Comparison of ENCODE assay signal across 26 cellular contexts in genomic region chr20:15076785-15077184, GRCh38.
"Had no signal": no experiment of that assay in that cellular context is flagged by ENCODE, and none has a peak within 500 bp of the region (broad histone marks: within the 10 kb centered on the region; RNA-seq: fewer than 3 reads in every experiment).

No MANE protein-coding gene starts in this region.

- H3K4me1 ChIP-seq: esophagus squamous epithelium, left lung, lower lobe of right lung, right atrium auricular region, spleen had no signal

- H3K9me3 Mint-ChIP-seq: activated CD4-positive, alpha-beta memory T cell treated with anti-CD3 and anti-CD28 coated beads for 36 hours; activated CD4-positive, alpha-beta T cell treated with anti-CD3 and anti-CD28 coated beads, Interleukin-2, amount 10 ng/mL, durations not matched to agents 24 days and 14 days; central memory CD8-positive, alpha-beta T cell; dendritic cell treated with granulocyte-macrophage colony-stimulating factor and Interleukin-4, amounts not matched to agents 40 ng/mL and 50 ng/mL, for 4 days; endodermal cell; neural progenitor cell; T-helper 1 cell treated with Interleukin-12 subunit alpha and Interleukin-12 subunit beta and Interleukin-4 antibody, amounts not matched to agents 30 μg/mL and 1 μg/mL, for 36 hours had no signal

- H3K4me3 ChIP-seq: esophagus squamous epithelium, left lung, lower lobe of right lung, neural progenitor cell, right atrium auricular region, spleen, tibial nerve had no signal

- H3K27me3 Mint-ChIP-seq: activated CD4-positive, alpha-beta memory T cell treated with anti-CD3 and anti-CD28 coated beads for 36 hours; activated CD4-positive, alpha-beta T cell treated with anti-CD3 and anti-CD28 coated beads, Interleukin-2, amount 10 ng/mL, durations not matched to agents 24 days and 14 days; central memory CD8-positive, alpha-beta T cell; dendritic cell treated with granulocyte-macrophage colony-stimulating factor and Interleukin-4, amounts not matched to agents 40 ng/mL and 50 ng/mL, for 4 days had no signal

- H3K9me3 ChIP-seq: esophagus squamous epithelium, left lung, lower lobe of right lung, right atrium auricular region, spleen, tibial nerve had no signal

- H3K36me3 ChIP-seq: esophagus squamous epithelium, left lung, lower lobe of right lung, neural progenitor cell, right atrium auricular region, spleen, tibial nerve had no signal

- H3K27me3 ChIP-seq: esophagus squamous epithelium, left lung, neural progenitor cell, right atrium auricular region, spleen, tibial nerve had no signal

- H3K4me3 Mint-ChIP-seq: activated CD4-positive, alpha-beta memory T cell treated with anti-CD3 and anti-CD28 coated beads for 36 hours; activated CD4-positive, alpha-beta T cell treated with anti-CD3 and anti-CD28 coated beads, Interleukin-2, amount 10 ng/mL, durations not matched to agents 24 days and 14 days; central memory CD8-positive, alpha-beta T cell; dendritic cell treated with granulocyte-macrophage colony-stimulating factor and Interleukin-4, amounts not matched to agents 40 ng/mL and 50 ng/mL, for 4 days; endodermal cell; natural killer cell; neural progenitor cell; T-helper 1 cell treated with Interleukin-12 subunit alpha and Interleukin-12 subunit beta and Interleukin-4 antibody, amounts not matched to agents 30 μg/mL and 1 μg/mL, for 36 hours had no signal

- H3K36me3 Mint-ChIP-seq: activated CD4-positive, alpha-beta memory T cell treated with anti-CD3 and anti-CD28 coated beads for 36 hours; activated naive CD4-positive, alpha-beta T cell treated with anti-CD3 and anti-CD28 coated beads, Interleukin-2, amount 50 U/mL, for 72 hours; natural killer cell; neural progenitor cell had no signal

- DNase-seq: activated CD4-positive, alpha-beta memory T cell treated with anti-CD3 and anti-CD28 coated beads for 36 hours; activated CD4-positive, alpha-beta T cell treated with anti-CD3 and anti-CD28 coated beads, Interleukin-2, amount 10 ng/mL, durations not matched to agents 24 days and 14 days; activated CD4-positive, CD25-positive, alpha-beta regulatory T cell treated with anti-CD3 and anti-CD28 coated beads, Interleukin-2, amount 50 U/mL, for 72 hours; activated CD8-positive, alpha-beta memory T cell treated with anti-CD3 and anti-CD28 coated beads, Interleukin-2, amount 50 U/mL, for 4 hours; activated T-cell treated with anti-CD3 and anti-CD28 coated beads, Interleukin-2, amount 50 U/mL, for 1 hour; anterior cingulate cortex; endodermal cell; esophagus squamous epithelium; foreskin melanocyte; kidney glomerular epithelial cell; left lung; lower lobe of right lung; mesenchymal stem cell; natural killer cell; occipital lobe; spleen; stimulated activated naive CD4-positive, alpha-beta T cell treated with Interleukin-2 at 50 U/mL for 16 hours; T-helper 9 cell had no signal

- H3K27ac Mint-ChIP-seq: activated CD4-positive, alpha-beta memory T cell treated with anti-CD3 and anti-CD28 coated beads for 36 hours; activated CD4-positive, alpha-beta T cell treated with anti-CD3 and anti-CD28 coated beads, Interleukin-2, amount 10 ng/mL, durations not matched to agents 24 days and 14 days; activated naive CD4-positive, alpha-beta T cell treated with anti-CD3 and anti-CD28 coated beads, Interleukin-2, amount 50 U/mL, for 72 hours; dendritic cell treated with granulocyte-macrophage colony-stimulating factor and Interleukin-4, amounts not matched to agents 40 ng/mL and 50 ng/mL, for 4 days; endodermal cell; natural killer cell; neural progenitor cell; T-helper 1 cell treated with Interleukin-12 subunit alpha and Interleukin-12 subunit beta and Interleukin-4 antibody, amounts not matched to agents 30 μg/mL and 1 μg/mL, for 36 hours had no signal

- H3K4me1 Mint-ChIP-seq: activated CD4-positive, alpha-beta T cell treated with anti-CD3 and anti-CD28 coated beads, Interleukin-2, amount 10 ng/mL, durations not matched to agents 24 days and 14 days; central memory CD8-positive, alpha-beta T cell; natural killer cell had no signal

- ATAC-seq: activated naive CD4-positive, alpha-beta T cell treated with anti-CD3 and anti-CD28 coated beads, Interleukin-2, amount 50 U/mL, for 72 hours; left lung; lower lobe of right lung; natural killer cell had no signal

- H3K27ac ChIP-seq: epithelial cell of prostate, esophagus squamous epithelium, left lung, lower lobe of right lung, neural progenitor cell, right atrium auricular region, spleen, tibial nerve had no signal
